ENCODE assay signal across 9 cellular contexts in genomic region chr6:35725721-35726438, GRCh38. TPM values are rescaled to one million over a fixed set of nuclear protein-coding genes. Genes with fewer than 3 reads are reported as not detected.
DNase-seq lines count a peak whose midpoint lies in the region; ATAC-seq and TF ChIP-seq lines count a peak whose summit lies in the region.
"Had no signal": no experiment of that assay in that cellular context is flagged by ENCODE, and none has a peak within 500 bp of the region (broad histone marks: within the 10 kb centered on the region; RNA-seq: fewer than 3 reads in every experiment).

No MANE protein-coding gene starts in this region.

- H3K9ac ChIP-seq in HCT116 (ENCODE audit: low read length) (no peak overlapping the region), skeletal muscle satellite cell (ENCODE audit: low read depth, low read length) (peak overlapping the region; percentile 93)

- H3K9me2 ChIP-seq in HCT116 (ENCODE audit: insufficient read depth): no peaks in the 10 kb centered on the region

- TF ChIP-seq CTCF in HCT116 (IDR thresholded peaks at IDR 0.05 in 2 of 3, conservative IDR thresholded peaks at IDR 0.05 in 1 of 3; ENCODE audit: borderline replicate concordance in 1 of 3, insufficient read depth in 1 of 3, low read depth in 2 of 3, low read length in 2 of 3): no peak

- no peaks in the 10 kb centered on the region for H3K79me2 ChIP-seq in HCT116 (ENCODE audit: insufficient read depth, low read length)

- no peaks in the 10 kb centered on the region for H3K9me3 Mint-ChIP-seq in activated T-helper 1 cell treated with anti-CD3 and anti-CD28 coated beads, Interleukin-12 subunit alpha, Interleukin-12 subunit beta, Interleukin-2, Interleukin-4 antibody, amounts not matched to agents 30 ng/mL and 10 ng/mL and 1 ng/mL, durations not matched to agents 14 hours and 24 hours and 36 hours

- peaks cover 3% of the 10 kb centered on the region for H3K27me3 Mint-ChIP-seq in activated T-helper 1 cell treated with anti-CD3 and anti-CD28 coated beads, Interleukin-12 subunit alpha, Interleukin-12 subunit beta, Interleukin-2, Interleukin-4 antibody, amounts not matched to agents 30 ng/mL and 10 ng/mL and 1 ng/mL, durations not matched to agents 14 hours and 24 hours and 36 hours (ENCODE audit: insufficient read depth)

- H3K36me3 Mint-ChIP-seq in activated T-helper 1 cell treated with anti-CD3 and anti-CD28 coated beads, Interleukin-12 subunit alpha, Interleukin-12 subunit beta, Interleukin-2, Interleukin-4 antibody, amounts not matched to agents 30 ng/mL and 10 ng/mL and 1 ng/mL, durations not matched to agents 14 hours and 24 hours and 36 hours (ENCODE audit: low read depth): no peaks in the 10 kb centered on the region

- POLR2A ChIA-PET in HCT116 (lab: Charles Lee): no interaction called here

- 30% methylated on average over 11 of the region's 11 CpGs for WGBS in right cardiac atrium

- peak overlapping the region; percentile 43 for H3K4me3 Mint-ChIP-seq in activated T-helper 1 cell treated with anti-CD3 and anti-CD28 coated beads, Interleukin-12 subunit alpha, Interleukin-12 subunit beta, Interleukin-2, Interleukin-4 antibody, amounts not matched to agents 30 ng/mL and 10 ng/mL and 1 ng/mL, durations not matched to agents 14 hours and 24 hours and 36 hours

- TF ChIP-seq RAD21 in HCT116 (IDR thresholded peaks at IDR 0.05; ENCODE audit: low read depth): no peak

- peaks cover 67% of the 10 kb centered on the region for H3K4me1 Mint-ChIP-seq in activated T-helper 1 cell treated with anti-CD3 and anti-CD28 coated beads, Interleukin-12 subunit alpha, Interleukin-12 subunit beta, Interleukin-2, Interleukin-4 antibody, amounts not matched to agents 30 ng/mL and 10 ng/mL and 1 ng/mL, durations not matched to agents 14 hours and 24 hours and 36 hours (ENCODE audit: low read depth)

- TF ChIP-seq POLR2A in HCT116 (IDR thresholded peaks at IDR 0.05; ENCODE audit: borderline replicate concordance, extremely low read depth, insufficient read depth, insufficient read length): no peak

- intact Hi-C loops in HCT116 (cut with micrococcal nuclease) (no loop called here), right cardiac atrium (cut with DNase I) (loop anchor here in 3 of 4 donors (2.0 to 5.0 kb wide), 3 partner anchors 37 to 124 kb away; partner anchors contain the start of gene FKBP5 (in 3 of the 3))
- intact Hi-C loops in activated T-helper 1 cell treated with anti-CD3 and anti-CD28 coated beads, Interleukin-12 subunit alpha, Interleukin-12 subunit beta, Interleukin-2, Interleukin-4 antibody, amounts not matched to agents 30 ng/mL and 10 ng/mL and 1 ng/mL, durations not matched to agents 14 hours and 24 hours and 36 hours (cut with micrococcal nuclease): no loop called here

- no TSS peak for BruUV-seq in HCT116 (replicated peaks; lab: Mats Ljungman, UMichigan)

- H4K20me1 ChIP-seq in HCT116 (ENCODE audit: insufficient read depth): no peaks in the 10 kb centered on the region

- H3K4me2 ChIP-seq in HCT116 (ENCODE audit: low read length): peak overlapping the region; percentile 99
- H3K4me2 ChIP-seq in skeletal muscle satellite cell (ENCODE audit: low read length): peak overlapping the region; percentile 94

- H3K27ac ChIP-seq in HCT116 (ENCODE audit: low read depth, low read length): peak overlapping the region; percentile 96; the same call in 1 of the 2 replicates
- peak overlapping the region; percentile 97 for H3K27ac ChIP-seq in right cardiac atrium (ENCODE audit: low read length)

- H3K36me3 ChIP-seq in HCT116 (ENCODE audit: control insufficient read depth in 1 of 2, insufficient read depth in 2 of 2, low read length in 2 of 2) (no peaks in the 10 kb centered on the region), skeletal muscle satellite cell (ENCODE audit: insufficient read depth, low read length) (no peaks in the 10 kb centered on the region)
- H3K36me3 ChIP-seq: cardiac muscle cell had no signal

- no peak for ATAC-seq in HCT116
- ATAC-seq in right cardiac atrium: peak; percentile 40 to 43
- ATAC-seq in HG02970 (IDR thresholded peaks at IDR 0.05; ENCODE audit: low FRiP score, unreplicated experiment): no peak
- ATAC-seq in HG02852 (IDR thresholded peaks at IDR 0.05; ENCODE audit: unreplicated experiment): no peak

- peaks cover 42 to 60% of the 10 kb centered on the region in 2 experiments for H3K4me1 ChIP-seq in HCT116 (ENCODE audit: control insufficient read depth in 1 of 2, insufficient read depth in 2 of 2, low read length in 2 of 2)
- peaks cover 48% of the 10 kb centered on the region for H3K4me1 ChIP-seq in right cardiac atrium (ENCODE audit: control insufficient read depth, insufficient read depth, low read length)
- peaks cover 76% of the 10 kb centered on the region for H3K4me1 ChIP-seq in skeletal muscle satellite cell (ENCODE audit: control insufficient read depth, insufficient read depth, low read length)

- RAD21 ChIA-PET in HCT116 (lab: Charles Lee; ENCODE audit: low non-redundant PET in 1 of 2, low total read pairs in 2 of 2, uncharacterized antibody in 2 of 2, unreplicated experiment in 2 of 2): no interaction called here

- no peak for DNase-seq in HCT116 (ENCODE audit: low read depth, low spot score)
- DNase-seq in activated T-helper 1 cell treated with anti-CD3 and anti-CD28 coated beads, Interleukin-12 subunit alpha, Interleukin-12 subunit beta, Interleukin-2, Interleukin-4 antibody, amounts not matched to agents 30 ng/mL and 10 ng/mL and 1 ng/mL, durations not matched to agents 14 hours and 24 hours and 36 hours (ENCODE audit: low spot score): no peak
- peak; percentile 71 to 88 (median 76) for DNase-seq in right cardiac atrium
- DNase-seq in NCI-H1417 (lab: John Stamatoyannopoulos, UW): no peak
- no peak for DNase-seq in NCI-H2107 treated with DMSO at 0.1 percent for 48 hours (lab: John Stamatoyannopoulos, UW; ENCODE audit: unreplicated experiment)

- CTCF ChIA-PET in HCT116 (lab: Charles Lee): no interaction called here

- H2AFZ ChIP-seq in HCT116 (ENCODE audit: low read depth, low read length, poor library complexity, severe bottlenecking): no peak overlapping the region

- H3K9me3 ChIP-seq in HCT116 (ENCODE audit: control insufficient read depth in 1 of 2, insufficient read depth in 1 of 2, low read depth in 1 of 2, low read length in 2 of 2) (no peaks in the 10 kb centered on the region), right cardiac atrium (ENCODE audit: control insufficient read depth, low read length) (no peaks in the 10 kb centered on the region), skeletal muscle satellite cell (replicated peaks; ENCODE audit: low read length) (no peaks in the 10 kb centered on the region)

- H3K27ac Mint-ChIP-seq in activated T-helper 1 cell treated with anti-CD3 and anti-CD28 coated beads, Interleukin-12 subunit alpha, Interleukin-12 subunit beta, Interleukin-2, Interleukin-4 antibody, amounts not matched to agents 30 ng/mL and 10 ng/mL and 1 ng/mL, durations not matched to agents 14 hours and 24 hours and 36 hours: peak overlapping the region; percentile 75

- H3K27me3 ChIP-seq in HCT116 (ENCODE audit: insufficient read depth, low read length): no peaks in the 10 kb centered on the region
- H3K27me3 ChIP-seq in right cardiac atrium (ENCODE audit: control insufficient read depth, insufficient read depth): no peaks in the 10 kb centered on the region
- no peaks in the 10 kb centered on the region for H3K27me3 ChIP-seq in skeletal muscle satellite cell (ENCODE audit: control insufficient read depth, insufficient read depth, low read length)
- H3K27me3 ChIP-seq: cardiac muscle cell had no signal

- H3K4me3 ChIP-seq in HCT116 (replicated peaks in 1 of 2; ENCODE audit: low read depth in 1 of 2, low read length in 2 of 2) (no peak overlapping the region), right cardiac atrium (ENCODE audit: low read length) (no peak overlapping the region), skeletal muscle satellite cell (ENCODE audit: low read length) (peak overlapping the region; percentile 71)
- H3K4me3 ChIP-seq: cardiac muscle cell had no signal

TF ChIP-seq in HCT116, 20 proteins besides CTCF, POLR2A, EP300 and RAD21 (continues in another document):
- no peak for TF ChIP-seq ATF3 (IDR thresholded peaks at IDR 0.05)
- TF ChIP-seq SRF (IDR thresholded peaks at IDR 0.05; ENCODE audit: low read depth): no peak
- no peak for TF ChIP-seq CBX3 (IDR thresholded peaks at IDR 0.05; ENCODE audit: low read depth)

RNA-seq across cellular contexts. Expression of gene ARMC12, which starts 11.0 kb away (rescaled TPM):
- total RNA-seq in HCT116 (2021; ENCODE audit: unreplicated experiment) (0.79 TPM), right cardiac atrium (under 1 TPM in 1 of 4 donors, not detected in 3; 0.31 TPM)
- polyA plus RNA-seq in HCT116 (2012): 0.75 and 1.2 TPM in 2 replicates
- 0.24 and 0.41 TPM in 2 replicates for total RNA-seq in activated T-helper 1 cell treated with anti-CD3 and anti-CD28 coated beads, Interleukin-12 subunit alpha, Interleukin-12 subunit beta, Interleukin-2, Interleukin-4 antibody, amounts not matched to agents 30 ng/mL and 10 ng/mL and 1 ng/mL, durations not matched to agents 14 hours and 24 hours and 36 hours
- 0.32 TPM for polyA plus RNA-seq in right cardiac atrium
- 0.25 and 0.66 TPM in 2 replicates for total RNA-seq in skeletal muscle satellite cell (2012; rRNA removed)

RNA-seq across cellular contexts. Expression of gene FKBP5, which starts 37.2 kb away (rescaled TPM):
- 50.3 TPM for total RNA-seq in HCT116 (2021; ENCODE audit: unreplicated experiment)
- 19.5 and 29.2 TPM in 2 replicates for polyA plus RNA-seq in HCT116 (2012)
- total RNA-seq in activated T-helper 1 cell treated with anti-CD3 and anti-CD28 coated beads, Interleukin-12 subunit alpha, Interleukin-12 subunit beta, Interleukin-2, Interleukin-4 antibody, amounts not matched to agents 30 ng/mL and 10 ng/mL and 1 ng/mL, durations not matched to agents 14 hours and 24 hours and 36 hours: 60.9 and 62.4 TPM in 2 replicates
- total RNA-seq in right cardiac atrium: 100 to 1,000 TPM; 109 to 155 (median 111) TPM
- polyA plus RNA-seq in right cardiac atrium: 75.0 TPM
- 45.9 and 52.2 TPM in 2 replicates for total RNA-seq in skeletal muscle satellite cell (2012; rRNA removed)

RNA-seq across cellular contexts. Expression of gene CLPSL2, which starts 50.5 kb away (rescaled TPM):
- total RNA-seq in HCT116 (2021; ENCODE audit: unreplicated experiment): 1.7 TPM
- 1.1 and 3.6 TPM in 2 replicates for polyA plus RNA-seq in HCT116 (2012)
- not detected in 2 replicates for total RNA-seq in activated T-helper 1 cell treated with anti-CD3 and anti-CD28 coated beads, Interleukin-12 subunit alpha, Interleukin-12 subunit beta, Interleukin-2, Interleukin-4 antibody, amounts not matched to agents 30 ng/mL and 10 ng/mL and 1 ng/mL, durations not matched to agents 14 hours and 24 hours and 36 hours
- not detected for total RNA-seq in right cardiac atrium
- polyA plus RNA-seq in right cardiac atrium: not detected
- total RNA-seq in skeletal muscle satellite cell (2012; rRNA removed): not detected in 2 replicates
- total RNA-seq: cardiac muscle cell had no signal

RNA-seq across cellular contexts. Expression of gene CLPSL1, which starts 54.9 kb away (rescaled TPM):
- total RNA-seq in HCT116 (2021; ENCODE audit: unreplicated experiment) (not detected), right cardiac atrium (not detected)
- 0.16 and 0.36 TPM in 2 replicates for polyA plus RNA-seq in HCT116 (2012)
- total RNA-seq in activated T-helper 1 cell treated with anti-CD3 and anti-CD28 coated beads, Interleukin-12 subunit alpha, Interleukin-12 subunit beta, Interleukin-2, Interleukin-4 antibody, amounts not matched to agents 30 ng/mL and 10 ng/mL and 1 ng/mL, durations not matched to agents 14 hours and 24 hours and 36 hours: not detected in 2 replicates
- polyA plus RNA-seq in right cardiac atrium: not detected
- not detected in 2 replicates for total RNA-seq in skeletal muscle satellite cell (2012; rRNA removed)
- total RNA-seq: cardiac muscle cell had no signal
- polyA plus RNA-seq: cardiac muscle cell had no signal

Comparison
In these comparisons a context has a peak if more than half of its experiments do, and no peak if none do; other contexts are left out.
1. ATAC-seq: peak in right cardiac atrium (2 of 2); none in HCT116 (single experiment), HG02970 (single experiment) and HG02852 (single experiment).
2. DNase-seq: peak in right cardiac atrium (3 of 3); none in HCT116 (single experiment), activated T-helper 1 cell treated with anti-CD3 and anti-CD28 coated beads, Interleukin-12 subunit alpha, Interleukin-12 subunit beta, Interleukin-2, Interleukin-4 antibody, amounts not matched to agents 30 ng/mL and 10 ng/mL and 1 ng/mL, durations not matched to agents 14 hours and 24 hours and 36 hours (single experiment), NCI-H1417 (0 of 3) and NCI-H2107 treated with DMSO at 0.1 percent for 48 hours (single experiment).
3. intact Hi-C loops: an anchor here in right cardiac atrium (2.0 to 5.0 kb wide); none called in HCT116 and activated T-helper 1 cell treated with anti-CD3 and anti-CD28 coated beads, Interleukin-12 subunit alpha, Interleukin-12 subunit beta, Interleukin-2, Interleukin-4 antibody, amounts not matched to agents 30 ng/mL and 10 ng/mL and 1 ng/mL, durations not matched to agents 14 hours and 24 hours and 36 hours.